1 cellular context compared by ENCODE assay signal in the genomic region with DNA sequence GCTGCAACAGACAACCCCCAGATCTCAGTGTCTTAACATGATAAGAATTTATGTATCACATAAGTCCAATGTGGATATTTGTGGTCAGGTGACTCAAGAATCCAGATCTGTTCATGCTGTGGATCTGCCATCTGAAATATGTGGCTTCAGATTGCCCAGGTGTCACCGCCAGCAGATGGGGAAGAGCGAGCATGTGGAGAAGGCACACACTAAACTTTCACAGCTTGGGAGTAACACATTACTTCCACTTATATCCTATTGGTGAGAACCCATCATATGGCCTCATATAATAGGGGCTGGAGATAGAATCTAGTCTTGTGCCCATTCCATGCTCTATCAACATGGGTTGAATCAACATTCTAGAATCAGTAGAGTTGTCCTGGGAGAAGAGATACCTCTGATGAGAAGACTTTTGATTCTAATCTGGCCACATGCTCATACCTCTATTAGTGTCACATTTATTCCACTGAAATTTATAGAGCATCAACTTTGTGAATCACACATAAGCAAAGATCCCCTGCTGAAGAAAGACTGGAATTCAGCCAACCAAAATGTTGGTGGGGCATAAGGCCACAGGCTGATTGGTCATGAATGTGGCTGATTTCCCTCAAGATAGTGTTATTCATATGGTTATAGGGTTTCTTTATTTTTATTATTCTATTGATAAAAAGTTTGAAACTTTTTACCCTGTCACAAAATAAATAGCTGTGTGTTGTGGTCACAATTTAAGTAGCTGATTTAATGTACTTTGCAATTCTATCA.
TF ChIP-seq lines count a peak whose summit lies in the region.

No MANE protein-coding gene starts in this region.

TF ChIP-seq in HepG2, 621 proteins besides CTCF, POLR2A, EP300 and RAD21:
- TF ChIP-seq SNRNP70 (IDR thresholded peaks at IDR 0.05; ENCODE audit: low read depth, low read length) (no peak), SATB2 (CRISPR knock-in tag; IDR thresholded peaks at IDR 0.05) (no peak), FOXK2 (IDR thresholded peaks at IDR 0.05) (no peak), ZNF180 (CRISPR knock-in tag; IDR thresholded peaks at IDR 0.05; ENCODE audit: borderline replicate concordance, low read depth) (no peak), ARNT (IDR thresholded peaks at IDR 0.05) (no peak), ZNF782 (CRISPR knock-in tag; IDR thresholded peaks at IDR 0.05; ENCODE audit: borderline replicate concordance) (no peak), ZSCAN22 (CRISPR knock-in tag; IDR thresholded peaks at IDR 0.05) (no peak), CREB1 (IDR thresholded peaks at IDR 0.05) (no peak), CREB1 (CRISPR knock-in tag; IDR thresholded peaks at IDR 0.05) (no peak), ZNF672 (CRISPR knock-in tag; IDR thresholded peaks at IDR 0.05) (no peak), PHF5A (CRISPR knock-in tag; IDR thresholded peaks at IDR 0.05; ENCODE audit: low read depth, unreplicated experiment) (no peak), HDAC6 (IDR thresholded peaks at IDR 0.05; ENCODE audit: low read depth, low read length) (no peak), ZNF547 (CRISPR knock-in tag; IDR thresholded peaks at IDR 0.05) (no peak), ERF (CRISPR knock-in tag; IDR thresholded peaks at IDR 0.05) (no peak)
- TF ChIP-seq, protein P1, sequence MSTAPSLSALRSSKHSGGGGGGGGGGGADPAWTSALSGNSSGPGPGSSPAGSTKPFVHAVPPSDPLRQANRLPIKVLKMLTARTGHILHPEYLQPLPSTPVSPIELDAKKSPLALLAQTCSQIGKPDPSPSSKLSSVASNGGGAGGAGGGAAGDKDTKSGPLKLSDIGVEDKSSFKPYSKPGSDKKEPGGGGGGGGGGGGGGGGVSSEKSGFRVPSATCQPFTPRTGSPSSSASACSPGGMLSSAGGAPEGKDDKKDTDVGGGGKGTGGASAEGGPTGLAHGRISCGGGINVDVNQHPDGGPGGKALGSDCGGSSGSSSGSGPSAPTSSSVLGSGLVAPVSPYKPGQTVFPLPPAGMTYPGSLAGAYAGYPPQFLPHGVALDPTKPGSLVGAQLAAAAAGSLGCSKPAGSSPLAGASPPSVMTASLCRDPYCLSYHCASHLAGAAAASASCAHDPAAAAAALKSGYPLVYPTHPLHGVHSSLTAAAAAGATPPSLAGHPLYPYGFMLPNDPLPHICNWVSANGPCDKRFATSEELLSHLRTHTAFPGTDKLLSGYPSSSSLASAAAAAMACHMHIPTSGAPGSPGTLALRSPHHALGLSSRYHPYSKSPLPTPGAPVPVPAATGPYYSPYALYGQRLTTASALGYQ (CRISPR knock-in tag; IDR thresholded peaks at IDR 0.05), result no peak
- TF ChIP-seq, protein P2, sequence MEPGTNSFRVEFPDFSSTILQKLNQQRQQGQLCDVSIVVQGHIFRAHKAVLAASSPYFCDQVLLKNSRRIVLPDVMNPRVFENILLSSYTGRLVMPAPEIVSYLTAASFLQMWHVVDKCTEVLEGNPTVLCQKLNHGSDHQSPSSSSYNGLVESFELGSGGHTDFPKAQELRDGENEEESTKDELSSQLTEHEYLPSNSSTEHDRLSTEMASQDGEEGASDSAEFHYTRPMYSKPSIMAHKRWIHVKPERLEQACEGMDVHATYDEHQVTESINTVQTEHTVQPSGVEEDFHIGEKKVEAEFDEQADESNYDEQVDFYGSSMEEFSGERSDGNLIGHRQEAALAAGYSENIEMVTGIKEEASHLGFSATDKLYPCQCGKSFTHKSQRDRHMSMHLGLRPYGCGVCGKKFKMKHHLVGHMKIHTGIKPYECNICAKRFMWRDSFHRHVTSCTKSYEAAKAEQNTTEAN (CRISPR knock-in tag; conservative IDR thresholded peaks at IDR 0.05), result no peak
